ENCODE assay signal across 20 cellular contexts in the genomic region with DNA sequence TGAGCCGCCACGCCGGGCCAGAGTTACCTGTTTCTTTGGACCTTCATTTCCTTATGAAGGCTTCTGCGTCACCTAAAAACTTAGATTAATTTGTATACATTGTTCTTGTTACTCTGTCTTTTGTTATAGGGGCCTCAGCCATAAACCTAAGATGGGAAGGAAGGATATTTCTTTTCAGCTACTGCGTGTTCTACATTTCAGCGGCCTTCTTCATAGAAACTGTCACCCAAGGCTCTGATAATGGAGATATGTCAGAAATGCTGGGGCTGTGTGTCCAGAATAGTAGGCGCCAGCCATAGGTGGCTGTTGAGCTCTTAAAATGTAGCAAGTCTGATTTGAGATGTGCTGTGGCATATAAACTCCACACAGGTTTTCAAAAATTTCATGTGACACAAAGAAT. TPM values are rescaled to one million over a fixed set of nuclear protein-coding genes. Genes with fewer than 3 reads are reported as not detected.
DNase-seq lines count a peak whose midpoint lies in the region; ATAC-seq and TF ChIP-seq lines count a peak whose summit lies in the region.
"Had no signal": no experiment of that assay in that cellular context is flagged by ENCODE, and none has a peak within 500 bp of the region (broad histone marks: within the 10 kb centered on the region; RNA-seq: fewer than 3 reads in every experiment).

No MANE protein-coding gene starts in this region.

- peaks cover 15% of the 10 kb centered on the region for H3F3A ChIP-seq in GM23338 (replicated peaks; ENCODE audit: low read depth)

- H3K27me3 ChIP-seq in GM23338 (ENCODE audit: insufficient read depth) (no peaks in the 10 kb centered on the region), RWPE2 (ENCODE audit: insufficient read depth, poor library complexity, severe bottlenecking) (no peaks in the 10 kb centered on the region), hepatocyte (no peaks in the 10 kb centered on the region)

- peaks cover 93% of the 10 kb centered on the region for H3K4me1 Mint-ChIP-seq in GM23338
- peaks cover 80% of the 10 kb centered on the region for H3K4me1 Mint-ChIP-seq in stimulated activated effector memory CD8-positive, alpha-beta T cell treated with anti-CD3 and anti-CD28 coated beads, Interleukin-12 subunit alpha, Interleukin-12 subunit beta, amount 100 ng/mL, for 72 hours

- H3K4me1 ChIP-seq in GM23338 (ENCODE audit: insufficient read depth) (peaks cover 85% of the 10 kb centered on the region), RWPE2 (ENCODE audit: insufficient read depth, poor library complexity, severe bottlenecking) (peaks cover 61% of the 10 kb centered on the region), hepatocyte (ENCODE audit: insufficient read depth) (peaks cover 45% of the 10 kb centered on the region)

- H2AFZ ChIP-seq in GM23338 (no peak overlapping the region), hepatocyte (no peak overlapping the region)

- WGBS in hepatocyte (ENCODE audit: low lambda C conversion rate, missing lambda C conversion rate): 96% methylated on average over 7 of the region's 7 CpGs

- H3K9me3 Mint-ChIP-seq in GM23338: no peaks in the 10 kb centered on the region
- no peaks in the 10 kb centered on the region for H3K9me3 Mint-ChIP-seq in stimulated activated effector memory CD8-positive, alpha-beta T cell treated with anti-CD3 and anti-CD28 coated beads, Interleukin-12 subunit alpha, Interleukin-12 subunit beta, amount 100 ng/mL, for 72 hours
- H3K9me3 Mint-ChIP-seq: CD4-positive, CD25-positive, alpha-beta regulatory T cell; HFFc6 had no signal

- H3K36me3 ChIP-seq in GM23338 (ENCODE audit: insufficient read depth) (0 out of 2 replicates have a peak, but pooled peaks cover 9% of the 10 kb centered on the region), RWPE2 (ENCODE audit: low read depth) (peaks cover 46% of the 10 kb centered on the region), hepatocyte (replicated peaks; ENCODE audit: insufficient read depth, low read depth) (no peaks in the 10 kb centered on the region)

- peaks cover 13% of the 10 kb centered on the region for H3K27me3 Mint-ChIP-seq in GM23338 (ENCODE audit: insufficient read depth, low read depth, poor library complexity)
- H3K27me3 Mint-ChIP-seq: CD4-positive, CD25-positive, alpha-beta regulatory T cell had no signal

- DNase-seq in GM23338 (ENCODE audit: low spot score): no peak
- DNase-seq in RWPE2 (ENCODE audit: low spot score): no peak
- DNase-seq in hepatocyte (ENCODE audit: low spot score): no peak
- DNase-seq in stimulated activated effector memory CD8-positive, alpha-beta T cell treated with anti-CD3 and anti-CD28 coated beads, Interleukin-12 subunit alpha, Interleukin-12 subunit beta, amount 100 ng/mL, for 72 hours (ENCODE audit: low spot score in 2 of 2): no peak
- DNase-seq in activated CD8-positive, alpha-beta memory T cell treated with anti-CD3 and anti-CD28 coated beads, Interleukin-2, amount 50 U/mL, for 4 hours: no peak
- DNase-seq in NCI-H128 (lab: John Stamatoyannopoulos, UW; ENCODE audit: unreplicated experiment): no peak
- no peak for DNase-seq in SHP77 treated with DMSO at 0.1 percent for 48 hours (lab: John Stamatoyannopoulos, UW)
- DNase-seq in effector CD4-positive, alpha-beta T cell: no peak
- DNase-seq: AML-193; CD4-positive, CD25-positive, alpha-beta regulatory T cell; DMS79; HFFc6; KG1; NCI-H1092 treated with DMSO at 0.1 percent for 48 hours; NCI-H1694 treated with DMSO at 0.1 percent for 48 hours; NCI-H446 treated with DMSO at 0.1 percent for 48 hours; NCI-H748 treated with DMSO at 0.1 percent for 48 hours; SHP77 had no signal

- H3K4me3 Mint-ChIP-seq in GM23338: no peak overlapping the region
- H3K4me3 Mint-ChIP-seq in stimulated activated effector memory CD8-positive, alpha-beta T cell treated with anti-CD3 and anti-CD28 coated beads, Interleukin-12 subunit alpha, Interleukin-12 subunit beta, amount 100 ng/mL, for 72 hours: no peak overlapping the region
- H3K4me3 Mint-ChIP-seq: CD4-positive, CD25-positive, alpha-beta regulatory T cell; HFFc6 had no signal

- H3K4me3 ChIP-seq in GM23338 (no peak overlapping the region), RWPE2 (ENCODE audit: severe bottlenecking) (no peak overlapping the region), hepatocyte (no peak overlapping the region)
- H3K4me3 ChIP-seq: GM12878 had no signal

- H4K20me1 ChIP-seq in GM23338 (replicated peaks; ENCODE audit: insufficient read depth) (peaks cover 2% of the 10 kb centered on the region; the same call in 1 of the 2 replicates), hepatocyte (ENCODE audit: insufficient read depth, poor library complexity, severe bottlenecking) (no peaks in the 10 kb centered on the region)

- ATAC-seq in GM23338: no peak
- ATAC-seq in RWPE2 (ENCODE audit: low read depth): no peak
- ATAC-seq in stimulated activated effector memory CD8-positive, alpha-beta T cell treated with anti-CD3 and anti-CD28 coated beads, Interleukin-12 subunit alpha, Interleukin-12 subunit beta, amount 100 ng/mL, for 72 hours: no peak
- ATAC-seq: GM12878 had no signal

- H3K4me2 ChIP-seq in GM23338 (peak overlapping the region; percentile 28), hepatocyte (no peak overlapping the region)

- H3K79me2 ChIP-seq in GM23338 (replicated peaks; ENCODE audit: insufficient read depth): peaks cover 91% of the 10 kb centered on the region
- peaks cover 80% of the 10 kb centered on the region for H3K79me2 ChIP-seq in hepatocyte

- H3K9me2 ChIP-seq in GM23338 (ENCODE audit: insufficient read depth) (no peaks in the 10 kb centered on the region), hepatocyte (replicated peaks; ENCODE audit: insufficient read depth) (no peaks in the 10 kb centered on the region)

- H3K36me3 Mint-ChIP-seq in GM23338 (ENCODE audit: low read depth): peaks cover 37% of the 10 kb centered on the region
- H3K36me3 Mint-ChIP-seq in stimulated activated effector memory CD8-positive, alpha-beta T cell treated with anti-CD3 and anti-CD28 coated beads, Interleukin-12 subunit alpha, Interleukin-12 subunit beta, amount 100 ng/mL, for 72 hours: peaks cover 88% of the 10 kb centered on the region

- peak overlapping the region; percentile 94; the same call in 1 of the 2 replicates for H3K27ac Mint-ChIP-seq in GM23338
- peak overlapping the region; percentile 76 for H3K27ac Mint-ChIP-seq in stimulated activated effector memory CD8-positive, alpha-beta T cell treated with anti-CD3 and anti-CD28 coated beads, Interleukin-12 subunit alpha, Interleukin-12 subunit beta, amount 100 ng/mL, for 72 hours
- H3K27ac Mint-ChIP-seq: HFFc6 had no signal

- no peaks in the 10 kb centered on the region for H3K9me3 ChIP-seq in RWPE2 (ENCODE audit: severe bottlenecking)
- no peaks in the 10 kb centered on the region for H3K9me3 ChIP-seq in hepatocyte (ENCODE audit: low read depth)

- H3K27ac ChIP-seq in GM23338 (ENCODE audit: low read depth) (peak overlapping the region; percentile 93), RWPE2 (ENCODE audit: poor library complexity, severe bottlenecking) (peak overlapping the region; percentile 97), hepatocyte (peak overlapping the region; percentile 19)
- H3K27ac ChIP-seq: HL-60 had no signal

- TF ChIP-seq CTCF in GM23338 (conservative IDR thresholded peaks at IDR 0.05; ENCODE audit: low read depth in 2 of 2) (no peak), RWPE2 (IDR thresholded peaks at IDR 0.05; ENCODE audit: poor library complexity, severe bottlenecking) (no peak), hepatocyte (IDR thresholded peaks at IDR 0.05; ENCODE audit: poor library complexity) (no peak)

TF ChIP-seq in GM23338, 12 proteins besides CTCF, POLR2A, EP300 and RAD21 (continues in another document):
- TF ChIP-seq REST (IDR thresholded peaks at IDR 0.05; ENCODE audit: unreplicated experiment): no peak
- TF ChIP-seq NANOG (IDR thresholded peaks at IDR 0.05; ENCODE audit: borderline replicate concordance): no peak
- no peak for TF ChIP-seq EZH2phosphoT487 (IDR thresholded peaks at IDR 0.05; ENCODE audit: unreplicated experiment)

RNA-seq across cellular contexts. Expression of gene HK1, which starts 52.9 kb away (rescaled TPM):
- 197 and 229 TPM in 2 replicates for total RNA-seq in GM23338 (2014; rRNA removed; shearing (Covaris generic))
- polyA plus RNA-seq in GM23338 (2016; fragmentation: Nextera tagmentation; extraction: Ambion mirVana) (70.0 and 76.6 TPM in 2 replicates), hepatocyte (42.5 and 55.4 TPM in 2 replicates)
- total RNA-seq in hepatocyte: 24.3 and 31.1 TPM in 2 replicates

Comparison
In these comparisons a context has a peak if more than half of its experiments do, and no peak if none do; other contexts are left out.
1. H3K27ac ChIP-seq: peak in every context shown above with its lines; median percentile 97 in RWPE2; 93 in GM23338; 19 in hepatocyte.